In genomic region chr12:18546399-18546798, GRCh38 we compare ENCODE assay signal across 11 cellular contexts.
A peak's percentile ranks its signal among the peaks of the same experiment; 100 is the strongest.
DNase-seq lines count a peak whose midpoint lies in the region; ATAC-seq and TF ChIP-seq lines count a peak whose summit lies in the region.
"Had no signal": no experiment of that assay in that cellular context is flagged by ENCODE, and none has a peak within 500 bp of the region (broad histone marks: within the 10 kb centered on the region; RNA-seq: fewer than 3 reads in every experiment).

No MANE protein-coding gene starts in this region.

- TF ChIP-seq CTCF in AG09319 (IDR thresholded peaks at IDR 0.05; ENCODE audit: low read depth, low read length) = no peak
- TF ChIP-seq CTCF in body of pancreas (IDR thresholded peaks at IDR 0.05) = no peak

- no peak for TF ChIP-seq POLR2A in body of pancreas (IDR thresholded peaks at IDR 0.05)

- H3K27me3 ChIP-seq in body of pancreas = no peaks in the 10 kb centered on the region

- H3K4me1 ChIP-seq in body of pancreas = no peaks in the 10 kb centered on the region
- H3K4me1 ChIP-seq: BE2C had no signal

- H3K36me3 ChIP-seq in body of pancreas (replicated peaks in 1 of 2; ENCODE audit: insufficient read depth in 1 of 2, low read depth in 2 of 2) = no peaks in the 10 kb centered on the region
- H3K36me3 ChIP-seq: BE2C had no signal

- H3K9me3 ChIP-seq in body of pancreas = no peaks in the 10 kb centered on the region
- H3K9me3 ChIP-seq: BE2C had no signal

- H3K4me3 ChIP-seq in body of pancreas = no peak overlapping the region

- DNase-seq in AG09319 (ENCODE audit: extremely low read depth, low read depth) (peak; percentile 24), M059J (ENCODE audit: low read depth) (peak; percentile 2), body of pancreas (no peak), kidney tubule cell (ENCODE audit: low spot score) (peak; percentile 71)
- DNase-seq in activated CD4-positive, CD25-positive, alpha-beta regulatory T cell (lab: John Stamatoyannopoulos, UW) = no peak
- no peak for DNase-seq in activated naive CD4-positive, alpha-beta T cell (lab: John Stamatoyannopoulos, UW)
- DNase-seq: BE2C, NCI-H1436, nucleus accumbens had no signal

- 82 to 87% methylated on average over 1 of the region's 1 CpG for WGBS in body of pancreas, 2 donors

- intact Hi-C loops in body of pancreas (cut with DNase I) = no loop called here

- ATAC-seq in body of pancreas = peak; percentile 33
- ATAC-seq in HG02884 (IDR thresholded peaks at IDR 0.05; ENCODE audit: unreplicated experiment) = no peak
- ATAC-seq in GM21528 (IDR thresholded peaks at IDR 0.05; ENCODE audit: low FRiP score, unreplicated experiment) = no peak

- no peak overlapping the region for H3K27ac ChIP-seq in body of pancreas

Comparison
In these comparisons a context has a peak if more than half of its experiments do, and no peak if none do; other contexts are left out.
1. DNase-seq: peak in AG09319 (single experiment), M059J (single experiment) and kidney tubule cell (single experiment); none in body of pancreas (0 of 4), activated CD4-positive, CD25-positive, alpha-beta regulatory T cell (0 of 4) and activated naive CD4-positive, alpha-beta T cell (0 of 4).